Comparison of ENCODE assay signal across 18 cellular contexts in genomic region chr6:162179196-162179951, GRCh38.
"Had no signal": no experiment of that assay in that cellular context is flagged by ENCODE, and none has a peak within 500 bp of the region (broad histone marks: within the 10 kb centered on the region; RNA-seq: fewer than 3 reads in every experiment).

No MANE protein-coding gene starts in this region.

- H3K9me3 ChIP-seq: lower lobe of right lung, testis had no signal

- H3K36me3 ChIP-seq: lower lobe of right lung had no signal

- H3K9me3 Mint-ChIP-seq: activated naive CD4-positive, alpha-beta T cell treated with anti-CD3 and anti-CD28 coated beads, Interleukin-2, amount 10 ng/mL, durations not matched to agents 7 days and 5 days; activated T-cell treated with anti-CD3 and anti-CD28 coated beads, Interleukin-2, amount 50 U/mL, for 72 hours; type B pancreatic cell had no signal

- H3K27me3 Mint-ChIP-seq: activated CD4-positive, alpha-beta memory T cell treated with anti-CD3 and anti-CD28 coated beads, Interleukin-2, amount 10 ng/mL, durations not matched to agents 7 days and 5 days; activated naive CD4-positive, alpha-beta T cell treated with anti-CD3 and anti-CD28 coated beads, Interleukin-2, amount 10 ng/mL, durations not matched to agents 7 days and 5 days; naive B cell; stimulated activated memory B cell treated with anti-CD40 and anti-IgM and Interleukin-4, amounts not matched to agents 10 μg/mL and 1 μg/mL and 100 μg/mL, for 72 hours; T-helper 17 cell had no signal

- H3K27ac Mint-ChIP-seq: activated CD4-positive, alpha-beta memory T cell treated with anti-CD3 and anti-CD28 coated beads, Interleukin-2, amount 10 ng/mL, durations not matched to agents 7 days and 5 days; activated naive CD4-positive, alpha-beta T cell treated with anti-CD3 and anti-CD28 coated beads, Interleukin-2, amount 10 ng/mL, durations not matched to agents 7 days and 5 days; activated T-cell treated with anti-CD3 and anti-CD28 coated beads, Interleukin-2, amount 50 U/mL, for 72 hours; naive B cell; stimulated activated memory B cell treated with anti-CD40 and anti-IgM and Interleukin-4, amounts not matched to agents 10 μg/mL and 1 μg/mL and 100 μg/mL, for 72 hours; T-helper 17 cell; type B pancreatic cell had no signal

- H3K4me1 ChIP-seq: parathyroid adenoma had no signal

- DNase-seq: activated CD4-positive, alpha-beta memory T cell treated with anti-CD3 and anti-CD28 coated beads, Interleukin-2, amount 10 ng/mL, durations not matched to agents 7 days and 5 days; activated CD4-positive, alpha-beta T cell treated with anti-CD3 and anti-CD28 coated beads for 48 hours; activated CD4-positive, CD25-positive, alpha-beta regulatory T cell; activated effector memory CD4-positive, alpha-beta T cell treated with anti-CD3 and anti-CD28 coated beads, Interleukin-2, amount 50 U/mL, for 16 hours; activated naive CD4-positive, alpha-beta T cell treated with anti-CD3 and anti-CD28 coated beads, Interleukin-2, amount 10 ng/mL, durations not matched to agents 7 days and 5 days; activated T-cell treated with anti-CD3 and anti-CD28 coated beads, Interleukin-2, amount 50 U/mL, for 72 hours; amygdala; lower lobe of right lung; naive B cell; nucleus accumbens; small intestine; T-helper 17 cell; testis had no signal

- H3K27ac ChIP-seq: epithelial cell of prostate, lower lobe of right lung, parathyroid adenoma, testis had no signal

- ATAC-seq: lower lobe of right lung; sciatic nerve; stimulated activated memory B cell treated with anti-CD40 and anti-IgM and Interleukin-4, amounts not matched to agents 10 μg/mL and 1 μg/mL and 100 μg/mL, for 72 hours; T-helper 17 cell had no signal

- H3K27me3 ChIP-seq: testis had no signal

- H3K4me3 Mint-ChIP-seq: activated CD4-positive, alpha-beta memory T cell treated with anti-CD3 and anti-CD28 coated beads, Interleukin-2, amount 10 ng/mL, durations not matched to agents 7 days and 5 days; activated naive CD4-positive, alpha-beta T cell treated with anti-CD3 and anti-CD28 coated beads, Interleukin-2, amount 10 ng/mL, durations not matched to agents 7 days and 5 days; activated T-cell treated with anti-CD3 and anti-CD28 coated beads, Interleukin-2, amount 50 U/mL, for 72 hours; naive B cell; stimulated activated memory B cell treated with anti-CD40 and anti-IgM and Interleukin-4, amounts not matched to agents 10 μg/mL and 1 μg/mL and 100 μg/mL, for 72 hours; T-helper 17 cell; type B pancreatic cell had no signal

- H3K4me3 ChIP-seq: lower lobe of right lung, testis had no signal

- H3K4me1 Mint-ChIP-seq: activated naive CD4-positive, alpha-beta T cell treated with anti-CD3 and anti-CD28 coated beads, Interleukin-2, amount 10 ng/mL, durations not matched to agents 7 days and 5 days; T-helper 17 cell had no signal

- H3K36me3 Mint-ChIP-seq: activated naive CD4-positive, alpha-beta T cell treated with anti-CD3 and anti-CD28 coated beads, Interleukin-2, amount 10 ng/mL, durations not matched to agents 7 days and 5 days; naive B cell; stimulated activated memory B cell treated with anti-CD40 and anti-IgM and Interleukin-4, amounts not matched to agents 10 μg/mL and 1 μg/mL and 100 μg/mL, for 72 hours; type B pancreatic cell had no signal
